In genomic region chr19:8335343-8336071, GRCh38 we compare ENCODE assay signal across 8 cellular contexts. TPM values are rescaled to one million over a fixed set of nuclear protein-coding genes. Genes with fewer than 3 reads are reported as not detected.
DNase-seq lines count a peak whose midpoint lies in the region; ATAC-seq and TF ChIP-seq lines count a peak whose summit lies in the region.

No MANE protein-coding gene starts in this region.

- H3K9me3 Mint-ChIP-seq in T-cell: no peaks in the 10 kb centered on the region
- H3K9me3 Mint-ChIP-seq in stimulated activated naive CD8-positive, alpha-beta T cell treated with anti-CD3 and anti-CD28 coated beads, Interleukin-15, amount 100 ng/mL, for 72 hours: no peaks in the 10 kb centered on the region

- peaks cover 3 to 8% (median 4%) of the 10 kb centered on the region in 3 donors for H3K4me1 Mint-ChIP-seq in T-cell
- peaks cover 23% of the 10 kb centered on the region for H3K4me1 Mint-ChIP-seq in stimulated activated naive CD8-positive, alpha-beta T cell treated with anti-CD3 and anti-CD28 coated beads, Interleukin-15, amount 100 ng/mL, for 72 hours

- peak overlapping the region in 1 of 2 donors; percentile 43 for H3K27ac Mint-ChIP-seq in T-cell
- H3K27ac Mint-ChIP-seq in stimulated activated naive CD8-positive, alpha-beta T cell treated with anti-CD3 and anti-CD28 coated beads, Interleukin-15, amount 100 ng/mL, for 72 hours: no peak overlapping the region

- H3K9me3 ChIP-seq in heart right ventricle: no peaks in the 10 kb centered on the region

- DNase-seq in heart right ventricle (no peak), cardiac septum (ENCODE audit: low spot score) (no peak), T-cell (peak in 5 of 34 experiments; percentile 15 to 41 (median 20)), fibroblast of the aortic adventitia (ENCODE audit: low read depth) (no peak), H4 (ENCODE audit: low spot score) (no peak), NCI-H446 treated with DMSO at 0.1 percent for 48 hours (lab: John Stamatoyannopoulos, UW) (no peak)
- DNase-seq in stimulated activated naive CD8-positive, alpha-beta T cell treated with anti-CD3 and anti-CD28 coated beads, Interleukin-15, amount 100 ng/mL, for 72 hours: peak; percentile 42 to 61

- peak overlapping the region in 7 of 10 donors; percentile 6 to 64 (median 25) for H3K27ac ChIP-seq in heart right ventricle

- H3K4me3 Mint-ChIP-seq in T-cell: peak overlapping the region; percentile 36 to 60 (median 59)
- peak overlapping the region; percentile 67 to 70 for H3K4me3 Mint-ChIP-seq in stimulated activated naive CD8-positive, alpha-beta T cell treated with anti-CD3 and anti-CD28 coated beads, Interleukin-15, amount 100 ng/mL, for 72 hours

- TF ChIP-seq CTCF in heart right ventricle (IDR thresholded peaks at IDR 0.05) (peak in 3 of 9 donors; percentile 7 to 19 (median 18)), fibroblast of the aortic adventitia (IDR thresholded peaks at IDR 0.05; ENCODE audit: insufficient read depth, low read length) (no peak)

- H3K27me3 ChIP-seq in heart right ventricle: peaks cover 0 to 57% (median 24%) of the 10 kb centered on the region in 7 donors

- WGBS in heart right ventricle, 2 donors: 13 to 24% methylated on average over 79 of the region's 79 CpGs

- H3K4me3 ChIP-seq in heart right ventricle (peak overlapping the region in 6 of 10 donors; percentile 10 to 43 (median 34)), fibroblast of the aortic adventitia (ENCODE audit: low read depth, low read length) (peak overlapping the region; percentile 28)

- peaks cover 13 to 40% of the 10 kb centered on the region in 2 donors for H3K27me3 Mint-ChIP-seq in T-cell
- H3K27me3 Mint-ChIP-seq in stimulated activated naive CD8-positive, alpha-beta T cell treated with anti-CD3 and anti-CD28 coated beads, Interleukin-15, amount 100 ng/mL, for 72 hours: peaks cover 61% of the 10 kb centered on the region

- intact Hi-C loops in heart right ventricle (cut with DNase I) (no loop called here), cardiac septum (cut with DNase I) (no loop called here)

- ATAC-seq in heart right ventricle (peak in 1 of 8 donors; percentile 2), T-cell (replicated peaks in 1 of 4) (peak; percentile 49 to 69 (median 62)), GM19395 (IDR thresholded peaks at IDR 0.05; ENCODE audit: unreplicated experiment) (no peak)
- ATAC-seq in stimulated activated naive CD8-positive, alpha-beta T cell treated with anti-CD3 and anti-CD28 coated beads, Interleukin-15, amount 100 ng/mL, for 72 hours: peak; percentile 79

- peaks cover 14 to 66% (median 36%) of the 10 kb centered on the region in 9 donors for H3K4me1 ChIP-seq in heart right ventricle

- POLR2A ChIA-PET in T-cell (lab: Charles Lee): interaction anchor here in 1 of 2 donors (0.5 kb wide), 1 partner anchor 1351 kb away, joined by 4 read pairs; no protein-coding TSS in a partner anchor

- CTCF ChIA-PET in T-cell (lab: Charles Lee): no interaction called here

- H3K36me3 ChIP-seq in heart right ventricle: peaks cover 0 to 27% (median 0%) of the 10 kb centered on the region in 9 donors

- H3K36me3 Mint-ChIP-seq in T-cell: no peaks in the 10 kb centered on the region

RNA-seq across cellular contexts. Expression of gene KANK3, which starts 7.6 kb away (rescaled TPM):
- total RNA-seq in heart right ventricle (10 to 100 TPM; 10.2 to 26.1 (median 16.7) TPM), cardiac septum (13.1 TPM), T-cell (1 to 10 TPM in 4 of 5 donors, under 1 TPM in 1; 0.88 to 5.5 (median 4.4) TPM), fibroblast of the aortic adventitia (ENCODE audit: low replicate concordance) (0.09 and 0.16 TPM in 2 replicates)
- 10 to 100 TPM; 23.8 to 34.0 TPM for polyA plus RNA-seq in heart right ventricle
- 0.04 and 0.12 TPM in 2 replicates for total RNA-seq in H4 (2014; rRNA removed; shearing (Covaris generic))

RNA-seq across cellular contexts. Expression of gene RPS28, which starts 14.2 kb away (rescaled TPM):
- total RNA-seq in heart right ventricle (1,000 to 10,000 TPM in 9 of 10 donors, 100 to 1,000 TPM in 1; 992 to 1,375 (median 1,101) TPM), cardiac septum (669 TPM), T-cell (1,000 to 10,000 TPM; 2,995 to 3,551 (median 3,317) TPM), fibroblast of the aortic adventitia (ENCODE audit: low replicate concordance) (151 and 174 TPM in 2 replicates)
- polyA plus RNA-seq in heart right ventricle: 100 to 1,000 TPM; 883 to 920 TPM
- total RNA-seq in H4 (2014; rRNA removed; shearing (Covaris generic)): 318 and 344 TPM in 2 replicates

RNA-seq across cellular contexts. Expression of gene NDUFA7, which starts 14.3 kb away (rescaled TPM):
- total RNA-seq in heart right ventricle (100 to 1,000 TPM in 5 of 10 donors, 10 to 100 TPM in 5; 74.7 to 124 (median 99.7) TPM), cardiac septum (94.0 TPM), T-cell (10 to 100 TPM; 24.5 to 44.7 (median 32.8) TPM), fibroblast of the aortic adventitia (ENCODE audit: low replicate concordance) (5.0 and 24.1 TPM in 2 replicates)
- 100 to 1,000 TPM; 227 to 436 TPM for polyA plus RNA-seq in heart right ventricle
- 57.7 and 71.5 TPM in 2 replicates for total RNA-seq in H4 (2014; rRNA removed; shearing (Covaris generic))

RNA-seq across cellular contexts. Expression of gene CD320, which starts 27.3 kb away (rescaled TPM):
- total RNA-seq in heart right ventricle (10 to 100 TPM; 20.3 to 38.9 (median 26.0) TPM), cardiac septum (15.8 TPM), T-cell (10 to 100 TPM; 26.1 to 41.5 (median 37.4) TPM), fibroblast of the aortic adventitia (ENCODE audit: low replicate concordance) (40.1 and 66.0 TPM in 2 replicates)
- polyA plus RNA-seq in heart right ventricle: 10 to 100 TPM; 50.8 to 81.2 TPM
- total RNA-seq in H4 (2014; rRNA removed; shearing (Covaris generic)): 210 and 214 TPM in 2 replicates

RNA-seq across cellular contexts. Expression of gene ANGPTL4, which starts 28.4 kb away (rescaled TPM):
- total RNA-seq in heart right ventricle: 100 to 1,000 TPM in 1 of 10 donors, 10 to 100 TPM in 1, 1 to 10 TPM in 8; 1.5 to 154 (median 4.5) TPM
- 10 to 100 TPM; 11.3 to 28.7 TPM for polyA plus RNA-seq in heart right ventricle
- total RNA-seq in cardiac septum: 4.1 TPM
- under 1 TPM in 2 of 5 donors, not detected in 3; 0.18 to 0.19 TPM for total RNA-seq in T-cell
- total RNA-seq in fibroblast of the aortic adventitia (ENCODE audit: low replicate concordance): 4.4 and 22.8 TPM in 2 replicates
- 0.19 TPM in 1 of 2 replicates, not detected in the other for total RNA-seq in H4 (2014; rRNA removed; shearing (Covaris generic))

Comparison
In these comparisons a context has a peak if more than half of its experiments do, and no peak if none do; other contexts are left out.
1. DNase-seq: peak in stimulated activated naive CD8-positive, alpha-beta T cell treated with anti-CD3 and anti-CD28 coated beads, Interleukin-15, amount 100 ng/mL, for 72 hours (2 of 2); none in heart right ventricle (0 of 2), cardiac septum (single experiment), fibroblast of the aortic adventitia (single experiment), H4 (single experiment) and NCI-H446 treated with DMSO at 0.1 percent for 48 hours (single experiment).